1 cellular context compared by ENCODE assay signal in the genomic region with DNA sequence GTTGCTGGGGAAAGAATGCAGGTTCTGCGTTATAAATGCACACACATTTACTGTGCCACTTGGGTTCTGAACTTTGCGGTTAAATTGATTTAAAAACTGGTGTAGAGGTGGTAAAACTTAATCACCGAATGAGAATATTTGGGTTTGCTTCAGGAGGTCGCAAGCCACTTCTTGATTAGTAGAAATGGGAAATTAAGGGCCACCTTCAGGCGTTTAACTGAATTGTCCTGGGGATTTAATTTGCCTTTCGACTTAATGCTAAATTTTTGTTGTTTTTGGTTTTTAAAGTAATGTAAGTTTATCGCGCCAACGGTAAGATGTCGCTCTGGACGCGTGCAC.
TF ChIP-seq lines count a peak whose summit lies in the region.

No MANE protein-coding gene starts in this region.

TF ChIP-seq in IMR-90, 13 proteins besides CTCF, POLR2A, EP300 and RAD21 (continued from another document):
- TF ChIP-seq, protein P1, sequence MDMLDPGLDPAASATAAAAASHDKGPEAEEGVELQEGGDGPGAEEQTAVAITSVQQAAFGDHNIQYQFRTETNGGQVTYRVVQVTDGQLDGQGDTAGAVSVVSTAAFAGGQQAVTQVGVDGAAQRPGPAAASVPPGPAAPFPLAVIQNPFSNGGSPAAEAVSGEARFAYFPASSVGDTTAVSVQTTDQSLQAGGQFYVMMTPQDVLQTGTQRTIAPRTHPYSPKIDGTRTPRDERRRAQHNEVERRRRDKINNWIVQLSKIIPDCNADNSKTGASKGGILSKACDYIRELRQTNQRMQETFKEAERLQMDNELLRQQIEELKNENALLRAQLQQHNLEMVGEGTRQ (IDR thresholded peaks at IDR 0.05; ENCODE audit: low read depth, low read length): no peak
- no peak for TF ChIP-seq MXI1 (IDR thresholded peaks at IDR 0.05; ENCODE audit: borderline replicate concordance, low read depth, low read length)
- no peak for TF ChIP-seq RCOR1 (IDR thresholded peaks at IDR 0.05; ENCODE audit: insufficient replicate concordance, low read length)
- no peak for TF ChIP-seq CHD1 (IDR thresholded peaks at IDR 0.05; ENCODE audit: low read depth, low read length)
- TF ChIP-seq, protein P2, sequence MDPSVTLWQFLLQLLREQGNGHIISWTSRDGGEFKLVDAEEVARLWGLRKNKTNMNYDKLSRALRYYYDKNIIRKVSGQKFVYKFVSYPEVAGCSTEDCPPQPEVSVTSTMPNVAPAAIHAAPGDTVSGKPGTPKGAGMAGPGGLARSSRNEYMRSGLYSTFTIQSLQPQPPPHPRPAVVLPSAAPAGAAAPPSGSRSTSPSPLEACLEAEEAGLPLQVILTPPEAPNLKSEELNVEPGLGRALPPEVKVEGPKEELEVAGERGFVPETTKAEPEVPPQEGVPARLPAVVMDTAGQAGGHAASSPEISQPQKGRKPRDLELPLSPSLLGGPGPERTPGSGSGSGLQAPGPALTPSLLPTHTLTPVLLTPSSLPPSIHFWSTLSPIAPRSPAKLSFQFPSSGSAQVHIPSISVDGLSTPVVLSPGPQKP (IDR thresholded peaks at IDR 0.05; ENCODE audit: borderline replicate concordance, low read depth, low read length): no peak
- no peak for TF ChIP-seq RFX5 (IDR thresholded peaks at IDR 0.05; ENCODE audit: low read depth, low read length)
TF ChIP-seq in IMR-90: peak in this region for 0.
